8 cellular contexts compared by ENCODE assay signal in genomic region chr4:182448281-182449151, GRCh38.
A peak's percentile ranks its signal among the peaks of the same experiment; 100 is the strongest.
DNase-seq lines count a peak whose midpoint lies in the region; FAIRE-seq and TF ChIP-seq lines count a peak whose summit lies in the region.

No MANE protein-coding gene starts in this region.

- no peaks in the 10 kb centered on the region for H3K36me3 Mint-ChIP-seq in chondrocyte (ENCODE audit: low read depth)

- no peak overlapping the region; the same call in 1 of the 2 replicates for H3K4me3 ChIP-seq in GM06990 (replicated peaks; ENCODE audit: low read depth, low read length)
- peak overlapping the region; percentile 59 for H3K4me3 ChIP-seq in HFF-Myc (replicated peaks; ENCODE audit: low read depth, low read length)
- H3K4me3 ChIP-seq in small intestine (ENCODE audit: low read depth in 1 of 2, low read length in 2 of 2), result peak overlapping the region; percentile 10 to 61

- peak overlapping the region; percentile 94 for H3K4me3 Mint-ChIP-seq in chondrocyte (ENCODE audit: unreplicated experiment)

- no peak overlapping the region for H3K27ac ChIP-seq in small intestine (ENCODE audit: low read depth in 1 of 2, low read length in 1 of 2)

- H3K36me3 ChIP-seq in GM06990 (ENCODE audit: control insufficient read depth, insufficient read depth, low read length) (no peaks in the 10 kb centered on the region), small intestine (ENCODE audit: control insufficient read depth in 2 of 2, insufficient read depth in 2 of 2, low read length in 2 of 2) (no peaks in the 10 kb centered on the region)

- DNase-seq in GM06990 (ENCODE audit: extremely low read depth, insufficient read length) (peak; percentile 64), HFF-Myc (ENCODE audit: extremely low read depth, low read depth) (peak; percentile 50), NCI-H1105 treated with DMSO at 0.1 percent for 48 hours (lab: John Stamatoyannopoulos, UW) (peak; percentile 79), UCSD-AML1 (lab: John Stamatoyannopoulos, UW; ENCODE audit: unreplicated experiment) (peak; percentile 23), chondrocyte (ENCODE audit: low spot score) (peak; percentile 98), islet precursor cell (peak; percentile 97), small intestine (peak; percentile 57)
- no peak for DNase-seq in central memory CD4-positive, alpha-beta T cell

- H3K9me3 Mint-ChIP-seq in chondrocyte (ENCODE audit: low read depth), result no peaks in the 10 kb centered on the region

- peak overlapping the region; percentile 86 for H3K27ac Mint-ChIP-seq in chondrocyte (ENCODE audit: unreplicated experiment)

- no peaks in the 10 kb centered on the region for H3K4me1 ChIP-seq in small intestine (ENCODE audit: control insufficient read depth in 2 of 2, insufficient read depth in 1 of 2, low read depth in 1 of 2, low read length in 1 of 2)

- peaks cover 32% of the 10 kb centered on the region for H3K4me1 Mint-ChIP-seq in chondrocyte (ENCODE audit: low read depth)

- no peak for FAIRE-seq in small intestine (lab: Jason Lieb, UNC)

- TF ChIP-seq CTCF in GM06990 (IDR thresholded peaks at IDR 0.05; ENCODE audit: insufficient read depth, low read length, poor library complexity, severe bottlenecking) (no peak), HFF-Myc (IDR thresholded peaks at IDR 0.05; ENCODE audit: low read depth, low read length, missing control alignments) (no peak), chondrocyte (IDR thresholded peaks at IDR 0.05) (peak; percentile 19)

- no peaks in the 10 kb centered on the region for H3K27me3 Mint-ChIP-seq in chondrocyte (ENCODE audit: low read depth)

- no peaks in the 10 kb centered on the region for H3K9me3 ChIP-seq in small intestine (ENCODE audit: control insufficient read depth, low read depth)

- WGBS in small intestine, 3 donors, result 1 to 2% (median 2%) methylated on average over 82 to 113 of the region's 113 CpGs

- H3K27me3 ChIP-seq in GM06990 (replicated peaks; ENCODE audit: control insufficient read depth, insufficient read depth, low read length) (no peaks in the 10 kb centered on the region; the same call in 1 of the 2 replicates), small intestine (ENCODE audit: control insufficient read depth in 2 of 2, insufficient read depth in 2 of 2, low read length in 2 of 2) (peaks cover 0 to 6% of the 10 kb centered on the region in 2 donors)
